ENCODE assay signal across 10 cellular contexts in genomic region chr9:105355810-105356209, GRCh38.
A peak's percentile ranks its signal among the peaks of the same experiment; 100 is the strongest.
DNase-seq lines count a peak whose midpoint lies in the region; ATAC-seq and TF ChIP-seq lines count a peak whose summit lies in the region.
"Had no signal": no experiment of that assay in that cellular context is flagged by ENCODE, and none has a peak within 500 bp of the region (broad histone marks: within the 10 kb centered on the region; RNA-seq: fewer than 3 reads in every experiment).

No MANE protein-coding gene starts in this region.

- H3K4me2 ChIP-seq in OCI-LY7 (ENCODE audit: low read length) = peak overlapping the region; percentile 16; the same call in 1 of the 2 replicates

- no peaks in the 10 kb centered on the region for H3K9me3 ChIP-seq in OCI-LY7 (ENCODE audit: low read length)
- H3K9me3 ChIP-seq: SJSA1 had no signal

- intact Hi-C loops in OCI-LY7 (cut with micrococcal nuclease; ENCODE audit: unreplicated experiment) = loop anchor here (5.0 to 10.0 kb wide), 2 partner anchors 51 to 111 kb away; partner anchors contain the start of gene SLC44A1
- intact Hi-C loops in sciatic nerve (cut with DNase I) = no loop called here

- peaks cover 18% of the 10 kb centered on the region for H3K36me3 Mint-ChIP-seq in memory B cell

- H4K20me1 ChIP-seq in OCI-LY7 (ENCODE audit: insufficient read depth, low read length) = no peaks in the 10 kb centered on the region

- no peaks in the 10 kb centered on the region for H3K79me2 ChIP-seq in OCI-LY7 (ENCODE audit: insufficient read depth, low read depth, low read length)

- no peaks in the 10 kb centered on the region for H3K9me3 Mint-ChIP-seq in memory B cell
- H3K9me3 Mint-ChIP-seq: natural killer cell treated with Interleukin-12 subunit alpha and Interleukin-12 subunit beta and Interleukin-15 and Interleukin-18, amount 100 ng/mL, for 72 hours had no signal

- H3K4me1 Mint-ChIP-seq in memory B cell = peaks cover 14% of the 10 kb centered on the region

- CTCF ChIA-PET in OCI-LY7 (lab: Charles Lee; ENCODE audit: unreplicated experiment) = no interaction called here

- H2AFZ ChIP-seq in OCI-LY7 (ENCODE audit: low read length) = no peak overlapping the region

- peaks cover 52% of the 10 kb centered on the region for H3K4me1 ChIP-seq in OCI-LY7 (ENCODE audit: insufficient read depth, low read length, poor library complexity, severe bottlenecking)

- no peak overlapping the region for H3K27ac Mint-ChIP-seq in memory B cell
- H3K27ac Mint-ChIP-seq: natural killer cell treated with Interleukin-12 subunit alpha and Interleukin-12 subunit beta and Interleukin-15 and Interleukin-18, amount 100 ng/mL, for 72 hours had no signal

- H3K9me2 ChIP-seq in OCI-LY7 (ENCODE audit: insufficient read depth, low read length) = no peaks in the 10 kb centered on the region

- no peaks in the 10 kb centered on the region for H3K27me3 Mint-ChIP-seq in memory B cell
- H3K27me3 Mint-ChIP-seq: natural killer cell treated with Interleukin-12 subunit alpha and Interleukin-12 subunit beta and Interleukin-15 and Interleukin-18, amount 100 ng/mL, for 72 hours had no signal

- peak; percentile 54 for ATAC-seq in GM18870 (IDR thresholded peaks at IDR 0.05; ENCODE audit: unreplicated experiment)
- ATAC-seq in HG02642 (IDR thresholded peaks at IDR 0.05; ENCODE audit: poor library complexity, unreplicated experiment) = peak; percentile 51
- peak; percentile 99 for ATAC-seq in memory B cell (ENCODE audit: low read depth)
- ATAC-seq in sciatic nerve = no peak

- TF ChIP-seq CTCF in OCI-LY7 (conservative IDR thresholded peaks at IDR 0.05; ENCODE audit: low read length) = no peak

- DNase-seq in OCI-LY7 (ENCODE audit: low spot score) (peak; percentile 22), memory B cell (ENCODE audit: low spot score in 2 of 2) (peak in 1 of 2 donors; percentile 31), NCI-H2196 (lab: John Stamatoyannopoulos, UW; ENCODE audit: unreplicated experiment) (no peak), activated gamma-delta T cell treated with Interleukin-2 at 50 U/mL for 16 hours (no peak), sciatic nerve (ENCODE audit: low spot score) (no peak)

- no peak overlapping the region for H3K4me3 Mint-ChIP-seq in memory B cell
- H3K4me3 Mint-ChIP-seq: natural killer cell treated with Interleukin-12 subunit alpha and Interleukin-12 subunit beta and Interleukin-15 and Interleukin-18, amount 100 ng/mL, for 72 hours had no signal

- H3K4me3 ChIP-seq in OCI-LY7 (ENCODE audit: low read depth, low read length, poor library complexity, severe bottlenecking) = no peak overlapping the region
- H3K4me3 ChIP-seq: cardiac muscle cell, SJSA1 had no signal

- H3K36me3 ChIP-seq in OCI-LY7 (ENCODE audit: insufficient read depth, low read length) = peaks cover 24% of the 10 kb centered on the region

- H3K27ac ChIP-seq in OCI-LY7 (ENCODE audit: low read depth, low read length, poor library complexity, severe bottlenecking) = no peak overlapping the region
- H3K27ac ChIP-seq: cardiac muscle cell, SJSA1 had no signal

- POLR2A ChIA-PET in OCI-LY7 (lab: Charles Lee) = interaction anchor here (0.7 to 4.0 kb wide), 13 partner anchors 9 to 611 kb away, joined by 3 to 31 read pairs (median 5); no protein-coding TSS in a partner anchor

- no TSS peak for BruUV-seq in OCI-LY7 (replicated peaks; lab: Mats Ljungman, UMichigan)
